12 cellular contexts compared by ENCODE assay signal in genomic region chr11:8356731-8357504, GRCh38.
DNase-seq lines count a peak whose midpoint lies in the region; ATAC-seq and TF ChIP-seq lines count a peak whose summit lies in the region.
"Had no signal": no experiment of that assay in that cellular context is flagged by ENCODE, and none has a peak within 500 bp of the region (broad histone marks: within the 10 kb centered on the region; RNA-seq: fewer than 3 reads in every experiment).

No MANE protein-coding gene starts in this region.

- no peak for TF ChIP-seq CTCF in Peyer's patch (IDR thresholded peaks at IDR 0.05)
- no peak for TF ChIP-seq CTCF in esophagus muscularis mucosa (IDR thresholded peaks at IDR 0.05)
- no peak for TF ChIP-seq CTCF in mucosa of descending colon (IDR thresholded peaks at IDR 0.05)
- TF ChIP-seq CTCF in spleen (IDR thresholded peaks at IDR 0.05 in 8 of 11, conservative IDR thresholded peaks at IDR 0.05 in 3 of 11): no peak

- H3K9me3 ChIP-seq in Peyer's patch: no peaks in the 10 kb centered on the region
- H3K9me3 ChIP-seq in esophagus muscularis mucosa: no peaks in the 10 kb centered on the region
- H3K9me3 ChIP-seq in mucosa of descending colon: no peaks in the 10 kb centered on the region
- H3K9me3 ChIP-seq in spleen: no peaks in the 10 kb centered on the region
- H3K9me3 ChIP-seq: SK-N-SH, tibial nerve had no signal

- H3K27me3 ChIP-seq in Peyer's patch: no peaks in the 10 kb centered on the region
- no peaks in the 10 kb centered on the region for H3K27me3 ChIP-seq in esophagus muscularis mucosa
- H3K27me3 ChIP-seq in spleen (replicated peaks in 1 of 7): peaks cover 0 to 28% (median 5%) of the 10 kb centered on the region in 7 donors
- H3K27me3 ChIP-seq: tibial nerve had no signal

- peak in 2 of 3 donors; percentile 51 to 67 for DNase-seq in Peyer's patch
- DNase-seq in esophagus muscularis mucosa (ENCODE audit: extremely low spot score): no peak
- peak in 1 of 3 donors; percentile 15 for DNase-seq in mucosa of descending colon
- DNase-seq in spleen: peak; percentile 74
- no peak for DNase-seq in KBM-7
- DNase-seq in stimulated activated CD4-positive, alpha-beta T cell treated with anti-CD3 and anti-CD28 coated beads, Interleukin-2, amount 100 ng/mL, for 24 hours: no peak
- DNase-seq: activated CD4-positive, CD25-positive, alpha-beta regulatory T cell treated with anti-CD3 and anti-CD28 coated beads, Interleukin-2, amount 50 U/mL, for 72 hours; activated T-cell treated with anti-CD3 and anti-CD28 coated beads, Interleukin-2, amount 50 U/mL, for 24 hours; CD8-positive, alpha-beta memory T cell; SK-N-SH had no signal

- in situ Hi-C loops in KBM-7 (cut with MboI; ENCODE audit: low pct_unique_long_range_greater_than_20kb, low sequenced_read_pairs): no loop called here

- H3K4me1 ChIP-seq in Peyer's patch (peaks cover 0 to 19% (median 2%) of the 10 kb centered on the region in 4 donors), esophagus muscularis mucosa (peaks cover 3 to 30% (median 25%) of the 10 kb centered on the region in 4 donors), mucosa of descending colon (ENCODE audit: low read depth) (peaks cover 8% of the 10 kb centered on the region), spleen (peaks cover 0 to 25% (median 8%) of the 10 kb centered on the region in 6 donors)

- no peak for TF ChIP-seq EP300 in esophagus muscularis mucosa (IDR thresholded peaks at IDR 0.05)

- WGBS in esophagus muscularis mucosa: 42% methylated on average over 28 of the region's 29 CpGs
- 73 to 85% (median 81%) methylated on average over 29 of the region's 29 CpGs for WGBS in spleen, 5 donors

- peak; percentile 38 for ATAC-seq in mucosa of descending colon
- no peak for ATAC-seq in GM19463 (IDR thresholded peaks at IDR 0.05; ENCODE audit: unreplicated experiment)

- H3K4me3 ChIP-seq in Peyer's patch (no peak overlapping the region), esophagus muscularis mucosa (peak overlapping the region; percentile 6 to 23 (median 14)), mucosa of descending colon (no peak overlapping the region), spleen (no peak overlapping the region)

- H3K36me3 ChIP-seq in Peyer's patch (no peaks in the 10 kb centered on the region), esophagus muscularis mucosa (no peaks in the 10 kb centered on the region), mucosa of descending colon (ENCODE audit: low read depth) (no peaks in the 10 kb centered on the region), spleen (no peaks in the 10 kb centered on the region)
- H3K36me3 ChIP-seq: tibial nerve had no signal

- no peak for TF ChIP-seq POLR2A in Peyer's patch (IDR thresholded peaks at IDR 0.05)
- TF ChIP-seq POLR2A in esophagus muscularis mucosa (IDR thresholded peaks at IDR 0.05; ENCODE audit: low read depth): no peak
- TF ChIP-seq POLR2A in spleen (IDR thresholded peaks at IDR 0.05): no peak

- no peak overlapping the region for H3K27ac ChIP-seq in Peyer's patch
- H3K27ac ChIP-seq in esophagus muscularis mucosa (replicated peaks in 1 of 4): peak overlapping the region in 2 of 4 donors; percentile 19 to 54
- peak overlapping the region in 7 of 8 donors; percentile 9 to 60 (median 51) for H3K27ac ChIP-seq in spleen
- H3K27ac ChIP-seq: tibial nerve had no signal

- intact Hi-C loops in esophagus muscularis mucosa (cut with DNase I): no loop called here
- intact Hi-C loops in mucosa of descending colon (cut with DNase I, micrococcal nuclease): no loop called here
- intact Hi-C loops in spleen (cut with DNase I; ENCODE audit: low total_unique reads): no loop called here

Comparison
In these comparisons a context has a peak if more than half of its experiments do, and no peak if none do; other contexts are left out.
1. DNase-seq: peak in Peyer's patch (2 of 3) and spleen (single experiment); none in esophagus muscularis mucosa (single experiment), KBM-7 (single experiment) and stimulated activated CD4-positive, alpha-beta T cell treated with anti-CD3 and anti-CD28 coated beads, Interleukin-2, amount 100 ng/mL, for 24 hours (0 of 2).
2. H3K27ac ChIP-seq: peak in spleen (7 of 8); none in Peyer's patch (0 of 4).
3. H3K4me3 ChIP-seq: peak in esophagus muscularis mucosa (4 of 4); none in Peyer's patch (0 of 4), mucosa of descending colon (single experiment) and spleen (0 of 8).